ENCODE assay signal across 8 cellular contexts in the genomic region with DNA sequence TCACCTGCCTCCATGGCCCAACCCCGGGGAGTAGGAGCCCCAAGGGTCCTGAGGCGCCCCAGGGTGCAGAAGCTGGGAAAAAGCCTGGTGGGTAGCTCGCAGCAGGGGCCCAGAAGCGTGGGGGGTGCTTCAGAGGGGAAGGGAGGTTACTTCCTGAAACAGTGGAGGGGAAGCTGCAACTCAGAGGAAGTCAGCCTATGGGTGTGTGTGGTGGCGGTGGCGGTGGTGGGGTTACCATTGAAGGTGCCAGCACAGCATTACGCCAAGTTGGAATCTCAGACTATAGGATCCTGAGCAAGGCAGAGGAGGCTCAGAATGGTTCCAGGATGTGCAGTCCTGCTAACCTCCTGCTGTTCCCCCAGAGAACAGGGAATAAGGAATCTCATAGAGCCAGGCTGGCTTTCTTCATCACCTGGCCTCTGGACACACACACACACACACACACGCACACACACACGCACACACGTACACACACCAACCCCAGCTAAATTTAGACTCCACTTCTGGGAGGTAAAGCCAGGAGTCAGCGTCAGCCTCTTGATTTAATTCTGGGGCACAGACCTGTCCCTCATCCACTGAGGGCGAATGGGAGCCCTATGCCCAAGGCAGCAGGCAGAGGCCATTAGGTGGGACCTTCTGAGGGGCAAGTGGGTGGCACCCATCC. TPM values are rescaled to one million over a fixed set of nuclear protein-coding genes. Genes with fewer than 3 reads are reported as not detected.
DNase-seq lines count a peak whose midpoint lies in the region; ATAC-seq lines count a peak whose summit lies in the region.

No MANE protein-coding gene starts in this region.

- H3K27me3 ChIP-seq in CD4-positive, alpha-beta memory T cell (ENCODE audit: insufficient read depth, low read length), result no peaks in the 10 kb centered on the region
- H3K27me3 ChIP-seq in iPS DF 6.9 (ENCODE audit: control insufficient read depth, insufficient read depth, low read length), result no peaks in the 10 kb centered on the region

- H3K9me3 ChIP-seq in CD4-positive, alpha-beta memory T cell (ENCODE audit: control insufficient read depth in 1 of 2, low read length in 2 of 2), result no peaks in the 10 kb centered on the region
- H3K9me3 ChIP-seq in iPS DF 6.9 (ENCODE audit: control insufficient read depth, insufficient read depth, low read length), result no peaks in the 10 kb centered on the region

- ATAC-seq in HG02571 (IDR thresholded peaks at IDR 0.05; ENCODE audit: unreplicated experiment) (peak; percentile 3), T-cell (replicated peaks in 1 of 4) (peak; percentile 74 to 81 (median 75)), HG03045 (IDR thresholded peaks at IDR 0.05; ENCODE audit: unreplicated experiment) (no peak), HG03469 (IDR thresholded peaks at IDR 0.05; ENCODE audit: unreplicated experiment) (no peak)

- peak; percentile 85 to 94 (median 87) for DNase-seq in CD4-positive, alpha-beta memory T cell
- DNase-seq in T-cell, result peak; percentile 54 to 88 (median 80)
- peak; percentile 56 for DNase-seq in amniotic epithelial cell (ENCODE audit: low read depth)
- no peak for DNase-seq in iPS DF 6.9 (ENCODE audit: low read depth, low spot score)
- peak; percentile 64 for DNase-seq in stimulated activated CD4-positive, alpha-beta T cell treated with anti-CD3 and anti-CD28 coated beads, Interleukin-12 subunit alpha, Interleukin-12 subunit beta, amount 100 ng/mL, for 4 hours

- peaks cover 52% of the 10 kb centered on the region for H3K36me3 ChIP-seq in CD4-positive, alpha-beta memory T cell (ENCODE audit: insufficient read depth, low read length)
- peaks cover 28% of the 10 kb centered on the region for H3K36me3 ChIP-seq in iPS DF 6.9 (ENCODE audit: control insufficient read depth, insufficient read depth, low read length)

- intact Hi-C loops in CD4-positive, alpha-beta memory T cell (cut with micrococcal nuclease), result loop anchor here (1.0 kb wide), 4 partner anchors 13 to 41 kb away; partner anchors contain the start of genes CRTC2, JTB and RAB13

- H3K27me3 Mint-ChIP-seq in CD4-positive, alpha-beta memory T cell, result peaks cover 0 to 4% of the 10 kb centered on the region in 2 donors
- H3K27me3 Mint-ChIP-seq in T-cell, result no peaks in the 10 kb centered on the region

- peaks cover 23 to 47% (median 32%) of the 10 kb centered on the region in 4 donors for H3K4me1 Mint-ChIP-seq in CD4-positive, alpha-beta memory T cell
- peaks cover 34 to 46% (median 34%) of the 10 kb centered on the region in 3 donors for H3K4me1 Mint-ChIP-seq in T-cell

- WGBS in iPS DF 6.9 (ENCODE audit: insufficient coverage, insufficient read length), result no CpG with 5 or more reads among the region's 12 CpGs

- H3K27ac ChIP-seq in CD4-positive, alpha-beta memory T cell (ENCODE audit: low read depth, low read length), result peak overlapping the region; percentile 83
- H3K27ac ChIP-seq in iPS DF 6.9 (ENCODE audit: low read length), result no peak overlapping the region

- H3K4me1 ChIP-seq in CD4-positive, alpha-beta memory T cell (ENCODE audit: insufficient read depth, low read length), result peaks cover 35% of the 10 kb centered on the region
- peaks cover 3% of the 10 kb centered on the region for H3K4me1 ChIP-seq in iPS DF 6.9 (ENCODE audit: control insufficient read depth, insufficient read depth, low read length)

- POLR2A ChIA-PET in CD4-positive, alpha-beta memory T cell (lab: Charles Lee; ENCODE audit: partially characterized antibody), result interaction anchor here (0.5 to 13.0 kb wide), 27 partner anchors 12 to 1133 kb away, joined by 3 to 298 read pairs (median 4); partner anchors contain the start of genes CREB3L4, CRTC2, GATAD2B and INTS3
- POLR2A ChIA-PET in T-cell (lab: Charles Lee), result interaction anchor here (0.6 to 2.6 kb wide), 9 partner anchors 13 to 207 kb away, joined by 3 to 8 read pairs (median 3); partner anchors contain the start of genes CRTC2 (in 1 of the 2) and GATAD2B (in 1 of the 2)

- H3K27ac Mint-ChIP-seq in CD4-positive, alpha-beta memory T cell, result peak overlapping the region; percentile 96 to 98 (median 98)
- H3K27ac Mint-ChIP-seq in T-cell, result peak overlapping the region; percentile 90 to 96

- CTCF ChIA-PET in CD4-positive, alpha-beta memory T cell (lab: Charles Lee; ENCODE audit: partially characterized antibody), result interaction anchor here (0.7 to 4.8 kb wide), 14 partner anchors 12 to 147 kb away, joined by 3 to 69 read pairs (median 12); partner anchors contain the start of genes CREB3L4, CRTC2, GATAD2B and JTB
- CTCF ChIA-PET in T-cell (lab: Charles Lee), result interaction anchor here in 1 of 2 donors (1.1 to 4.3 kb wide), 9 partner anchors 14 to 141 kb away, joined by 4 to 25 read pairs (median 7); partner anchors contain the start of genes CREB3L4, CRTC2, GATAD2B and JTB

- H3K36me3 Mint-ChIP-seq in CD4-positive, alpha-beta memory T cell, result peaks cover 27 to 66% of the 10 kb centered on the region in 2 donors
- H3K36me3 Mint-ChIP-seq in T-cell, result peaks cover 19% of the 10 kb centered on the region

- peak overlapping the region; percentile 47 to 72 for H3K4me3 ChIP-seq in CD4-positive, alpha-beta memory T cell (ENCODE audit: low read length in 2 of 2)
- H3K4me3 ChIP-seq in iPS DF 6.9 (ENCODE audit: low read length), result peak overlapping the region; percentile 93

- peak overlapping the region; percentile 89 to 99 (median 96) for H3K4me3 Mint-ChIP-seq in CD4-positive, alpha-beta memory T cell
- peak overlapping the region; percentile 91 to 94 (median 92) for H3K4me3 Mint-ChIP-seq in T-cell

- peaks cover 0 to 4% (median 0%) of the 10 kb centered on the region in 8 donors for H3K9me3 Mint-ChIP-seq in CD4-positive, alpha-beta memory T cell
- no peaks in the 10 kb centered on the region for H3K9me3 Mint-ChIP-seq in T-cell

RNA-seq across cellular contexts. Expression of gene DENND4B, which starts 1.3 kb away (rescaled TPM):
- total RNA-seq in CD4-positive, alpha-beta memory T cell, result 100 to 1,000 TPM; 211 to 216 TPM
- polyA plus RNA-seq in CD4-positive, alpha-beta memory T cell, result 10 to 100 TPM in 1 of 2 donors, 1 to 10 TPM in 1; 6.9 to 34.0 TPM
- total RNA-seq in T-cell, result 100 to 1,000 TPM; 161 to 220 (median 196) TPM

RNA-seq across cellular contexts. Expression of gene CRTC2, which starts 13.1 kb away (rescaled TPM):
- total RNA-seq in CD4-positive, alpha-beta memory T cell, result 100 to 1,000 TPM; 112 to 113 TPM
- polyA plus RNA-seq in CD4-positive, alpha-beta memory T cell, result 10 to 100 TPM; 12.3 to 54.3 TPM
- total RNA-seq in T-cell, result 100 to 1,000 TPM; 108 to 153 (median 122) TPM

RNA-seq across cellular contexts. Expression of gene SLC39A1, which starts 18.1 kb away (rescaled TPM):
- total RNA-seq in CD4-positive, alpha-beta memory T cell, result 10 to 100 TPM; 21.6 to 21.9 TPM
- polyA plus RNA-seq in CD4-positive, alpha-beta memory T cell, result 10 to 100 TPM; 36.3 to 47.3 TPM
- total RNA-seq in T-cell, result 10 to 100 TPM; 15.1 to 22.0 (median 16.4) TPM

RNA-seq across cellular contexts. Expression of gene CREB3L4, which starts 22.4 kb away (rescaled TPM):
- 1 to 10 TPM; 7.4 to 9.8 TPM for total RNA-seq in CD4-positive, alpha-beta memory T cell
- 1 to 10 TPM; 1.2 to 5.2 TPM for polyA plus RNA-seq in CD4-positive, alpha-beta memory T cell
- 1 to 10 TPM; 3.3 to 9.0 (median 6.3) TPM for total RNA-seq in T-cell

RNA-seq across cellular contexts. Expression of gene GATAD2B, which starts 22.5 kb away (rescaled TPM):
- 100 to 1,000 TPM in 1 of 2 experiments, 10 to 100 TPM in 1; 97.0 to 104 TPM for total RNA-seq in CD4-positive, alpha-beta memory T cell
- 1 to 10 TPM; 1.8 to 5.7 TPM for polyA plus RNA-seq in CD4-positive, alpha-beta memory T cell
- 100 to 1,000 TPM in 3 of 5 donors, 10 to 100 TPM in 2; 94.6 to 107 (median 103) TPM for total RNA-seq in T-cell

Comparison
In these comparisons a context has a peak if more than half of its experiments do, and no peak if none do; other contexts are left out.
1. ATAC-seq: peak in HG02571 (single experiment) and T-cell (4 of 4); none in HG03045 (single experiment) and HG03469 (single experiment).